ENCODE assay signal across 23 cellular contexts in genomic region chr15:41254560-41254959, GRCh38. TPM values are rescaled to one million over a fixed set of nuclear protein-coding genes. Genes with fewer than 3 reads are reported as not detected.
DNase-seq lines count a peak whose midpoint lies in the region; ATAC-seq and TF ChIP-seq lines count a peak whose summit lies in the region.
"Had no signal": no experiment of that assay in that cellular context is flagged by ENCODE, and none has a peak within 500 bp of the region (broad histone marks: within the 10 kb centered on the region; RNA-seq: fewer than 3 reads in every experiment).

No MANE protein-coding gene starts in this region.

- in situ Hi-C loops in KBM-7 (cut with MboI; ENCODE audit: low pct_unique_long_range_greater_than_20kb, low sequenced_read_pairs) = no loop called here

- TF ChIP-seq CTCF in colonic mucosa (IDR thresholded peaks at IDR 0.05) (no peak), breast epithelium (IDR thresholded peaks at IDR 0.05) (no peak)

- no peaks in the 10 kb centered on the region for H3K27me3 ChIP-seq in BLaER1 treated with 17β-estradiol and CSF1 and Interleukin-3, amounts not matched to agents 10 nM and 100 nM
- H3K27me3 ChIP-seq in colonic mucosa (no peaks in the 10 kb centered on the region), breast epithelium (no peaks in the 10 kb centered on the region)

- peak overlapping the region in 1 of 11 experiments; percentile 2; a peak in 1 of 22 replicates for H3K9ac ChIP-seq in BLaER1 treated with 17β-estradiol and CSF1 and Interleukin-3, amounts not matched to agents 10 nM and 100 nM
- no peak overlapping the region for H3K9ac ChIP-seq in colonic mucosa (ENCODE audit: low read depth in 2 of 2, low read length in 2 of 2)
- H3K9ac ChIP-seq: SK-N-SH had no signal

- no peaks in the 10 kb centered on the region; a peak in 2 of 22 replicates for H4K20me1 ChIP-seq in BLaER1 treated with 17β-estradiol and CSF1 and Interleukin-3, amounts not matched to agents 10 nM and 100 nM

- peak overlapping the region in 5 of 11 experiments; percentile 1 to 44 (median 11); a peak in 6 of 22 replicates for H3K27ac ChIP-seq in BLaER1 treated with 17β-estradiol and CSF1 and Interleukin-3, amounts not matched to agents 10 nM and 100 nM
- H3K27ac ChIP-seq in colonic mucosa = peak overlapping the region; percentile 11
- H3K27ac ChIP-seq in breast epithelium = no peak overlapping the region

- ATAC-seq in HG02981 (IDR thresholded peaks at IDR 0.05; ENCODE audit: unreplicated experiment) = no peak
- ATAC-seq: Panc1, Right ventricle myocardium inferior had no signal

- TF ChIP-seq POLR2A in breast epithelium (IDR thresholded peaks at IDR 0.05) = no peak

- peaks cover 25 to 48% (median 36%) of the 10 kb centered on the region in 10 experiments for H3K4me1 ChIP-seq in BLaER1 treated with 17β-estradiol and CSF1 and Interleukin-3, amounts not matched to agents 10 nM and 100 nM
- H3K4me1 ChIP-seq in colonic mucosa = peaks cover 9% of the 10 kb centered on the region
- H3K4me1 ChIP-seq in breast epithelium = no peaks in the 10 kb centered on the region
- H3K4me1 ChIP-seq: HAP-1 had no signal

- H3K36me3 ChIP-seq in BLaER1 treated with 17β-estradiol and CSF1 and Interleukin-3, amounts not matched to agents 10 nM and 100 nM = peaks cover 7 to 75% (median 33%) of the 10 kb centered on the region in 11 experiments; a peak in 20 of 22 replicates
- H3K36me3 ChIP-seq in colonic mucosa (no peaks in the 10 kb centered on the region), breast epithelium (no peaks in the 10 kb centered on the region)
- H3K36me3 ChIP-seq: HAP-1 had no signal

- no peaks in the 10 kb centered on the region for H3K9me3 ChIP-seq in BLaER1 treated with 17β-estradiol and CSF1 and Interleukin-3, amounts not matched to agents 10 nM and 100 nM (replicated peaks in 1 of 11)
- H3K9me3 ChIP-seq in colonic mucosa (no peaks in the 10 kb centered on the region), breast epithelium (no peaks in the 10 kb centered on the region)
- H3K9me3 ChIP-seq: Caco-2, HAP-1, SK-N-SH had no signal

- intact Hi-C loops in colonic mucosa (cut with DNase I) (no loop called here), breast epithelium (cut with DNase I; ENCODE audit: low total_unique reads) (no loop called here)

- DNase-seq in KBM-7 = peak; percentile 32
- peak; percentile 64 for DNase-seq in NOMO-1 treated with DMSO at 0.1 percent for 48 hours (lab: John Stamatoyannopoulos, UW; ENCODE audit: unreplicated experiment)
- DNase-seq in colonic mucosa = no peak
- DNase-seq in midbrain (lab: John Stamatoyannopoulos, UW) = no peak
- DNase-seq in activated CD8-positive, alpha-beta memory T cell treated with anti-CD3 and anti-CD28 coated beads, Interleukin-2, amount 50 U/mL, for 4 hours = no peak
- no peak for DNase-seq in breast epithelium (ENCODE audit: low spot score in 2 of 2)
- DNase-seq: Caco-2; CD4-positive, CD25-positive, alpha-beta regulatory T cell; DMS153; EL; NCI-H1105; NCI-H1694; NCI-H345; NCI-H69; NK-92 treated with Interleukin-12 subunit alpha and Interleukin-12 subunit beta, amount 100 ng/mL, for 24 hours; SK-N-SH; T-helper 1 cell had no signal

- H3K4me3 ChIP-seq in BLaER1 treated with 17β-estradiol and CSF1 and Interleukin-3, amounts not matched to agents 10 nM and 100 nM = peak overlapping the region in 1 of 10 experiments; percentile 24; a peak in 2 of 20 replicates
- H3K4me3 ChIP-seq in colonic mucosa (no peak overlapping the region), breast epithelium (no peak overlapping the region)
- H3K4me3 ChIP-seq: HAP-1 had no signal

- peak overlapping the region in 9 of 11 experiments; percentile 31 to 77 (median 69); a peak in 17 of 22 replicates for H3K4me2 ChIP-seq in BLaER1 treated with 17β-estradiol and CSF1 and Interleukin-3, amounts not matched to agents 10 nM and 100 nM
- H3K4me2 ChIP-seq: SK-N-SH had no signal

RNA-seq across cellular contexts. Expression of gene CHP1, which starts 23.5 kb away (rescaled TPM):
- 100 to 1,000 TPM; 251 to 388 TPM for total RNA-seq in colonic mucosa
- 100 to 1,000 TPM; 107 to 290 (median 120) TPM for total RNA-seq in breast epithelium

RNA-seq across cellular contexts. Expression of gene EXD1, which starts 24.0 kb away (rescaled TPM):
- total RNA-seq in colonic mucosa = not detected
- total RNA-seq in breast epithelium = not detected
- total RNA-seq: A673; Caco-2; CD4-positive, CD25-positive, alpha-beta regulatory T cell; Right ventricle myocardium inferior had no signal

Comparison
In these comparisons a context has a peak if more than half of its experiments do, and no peak if none do; other contexts are left out.
1. DNase-seq: peak in KBM-7 (single experiment) and NOMO-1 treated with DMSO at 0.1 percent for 48 hours (single experiment); none in colonic mucosa (single experiment), midbrain (single experiment), activated CD8-positive, alpha-beta memory T cell treated with anti-CD3 and anti-CD28 coated beads, Interleukin-2, amount 50 U/mL, for 4 hours (single experiment) and breast epithelium (0 of 2).